In the genomic region with DNA sequence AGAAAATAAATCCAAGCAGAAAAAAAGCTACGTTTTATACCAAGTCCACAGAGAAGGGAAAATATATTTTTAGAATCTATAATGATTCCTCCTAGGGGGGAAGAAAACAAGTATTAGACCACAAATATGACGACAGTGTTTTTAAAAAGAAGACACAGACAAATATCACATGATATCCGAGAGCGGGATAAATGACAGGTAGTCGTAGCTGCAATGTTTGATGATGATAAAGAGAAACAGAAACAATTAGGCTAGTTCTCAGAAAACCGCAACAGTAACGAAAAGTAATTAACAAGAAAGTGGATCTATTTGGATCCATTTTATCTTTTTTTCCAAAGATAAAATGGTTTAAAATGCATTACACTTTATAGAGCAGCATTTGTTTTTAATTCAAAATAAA, we compare ENCODE assay signal across 8 cellular contexts. TPM values are rescaled to one million over a fixed set of nuclear protein-coding genes. Genes with fewer than 3 reads are reported as not detected.
DNase-seq lines count a peak whose midpoint lies in the region; TF ChIP-seq lines count a peak whose summit lies in the region.

No MANE protein-coding gene starts in this region.

- H3K36me3 ChIP-seq in GM06990 (ENCODE audit: control insufficient read depth, insufficient read depth, low read length): no peaks in the 10 kb centered on the region; the same call in 1 of the 2 replicates
- peaks cover 0 to 13% (median 0%) of the 10 kb centered on the region in 3 donors for H3K36me3 ChIP-seq in Peyer's patch
- H3K36me3 ChIP-seq in esophagus (ENCODE audit: control insufficient read depth in 2 of 2, insufficient read depth in 2 of 2, low read length in 1 of 2): no peaks in the 10 kb centered on the region
- H3K36me3 ChIP-seq in prostate gland: no peaks in the 10 kb centered on the region

- no peak for TF ChIP-seq CTCF in GM06990 (IDR thresholded peaks at IDR 0.05; ENCODE audit: insufficient read depth, low read length, poor library complexity, severe bottlenecking)
- TF ChIP-seq CTCF in Peyer's patch (IDR thresholded peaks at IDR 0.05): no peak
- TF ChIP-seq CTCF in prostate gland (IDR thresholded peaks at IDR 0.05): no peak

- TF ChIP-seq POLR2A in Peyer's patch (IDR thresholded peaks at IDR 0.05) (no peak), prostate gland (IDR thresholded peaks at IDR 0.05) (no peak)

- H3K4me1 ChIP-seq in Peyer's patch (peaks cover 0 to 67% (median 7%) of the 10 kb centered on the region in 4 donors), esophagus (ENCODE audit: control insufficient read depth in 2 of 2, insufficient read depth in 2 of 2, low read length in 1 of 2) (peaks cover 0 to 7% of the 10 kb centered on the region in 2 donors), prostate gland (replicated peaks) (peaks cover 10% of the 10 kb centered on the region)

- H3K27me3 ChIP-seq in GM06990 (replicated peaks; ENCODE audit: control insufficient read depth, insufficient read depth, low read length): no peaks in the 10 kb centered on the region
- no peaks in the 10 kb centered on the region for H3K27me3 ChIP-seq in Peyer's patch
- no peaks in the 10 kb centered on the region for H3K27me3 ChIP-seq in esophagus (ENCODE audit: control insufficient read depth in 1 of 2, insufficient read depth in 2 of 2, low read length in 2 of 2)
- no peaks in the 10 kb centered on the region for H3K27me3 ChIP-seq in prostate gland (replicated peaks; ENCODE audit: insufficient read depth)

- intact Hi-C loops in prostate gland (cut with DNase I): loop anchor here (10.0 kb wide), 2 partner anchors 514 to 526 kb away; partner anchors contain the start of genes SLBP and TNIP2

- WGBS in esophagus, 2 donors: 3 to 5% methylated on average over 7 of the region's 7 CpGs
- 4% methylated on average over 7 of the region's 7 CpGs for WGBS in prostate gland

- DNase-seq in GM06990 (ENCODE audit: extremely low read depth, insufficient read length) (no peak), Peyer's patch (no peak), prostate gland (ENCODE audit: low spot score) (no peak), OCI-M2 (lab: John Stamatoyannopoulos, UW; ENCODE audit: unreplicated experiment) (no peak), kidney tubule cell (ENCODE audit: low spot score) (no peak), SKM-1 (lab: John Stamatoyannopoulos, UW; ENCODE audit: unreplicated experiment) (no peak), LoVo (ENCODE audit: low spot score) (no peak)

- H3K27ac ChIP-seq in Peyer's patch (peak overlapping the region; percentile 79 to 87 (median 84)), esophagus (ENCODE audit: low read depth in 2 of 2, low read length in 1 of 2) (peak overlapping the region in 1 of 2 donors; percentile 93), prostate gland (peak overlapping the region; percentile 78 to 81)

- H3K9me3 ChIP-seq in Peyer's patch (no peaks in the 10 kb centered on the region), esophagus (ENCODE audit: control insufficient read depth in 2 of 2, insufficient read depth in 1 of 2, low read depth in 1 of 2, low read length in 1 of 2) (no peaks in the 10 kb centered on the region), prostate gland (no peaks in the 10 kb centered on the region)

- H3K4me3 ChIP-seq in GM06990 (replicated peaks; ENCODE audit: low read depth, low read length): peak overlapping the region; percentile 99
- H3K4me3 ChIP-seq in Peyer's patch: peak overlapping the region; percentile 82 to 97 (median 90)
- peak overlapping the region; percentile 74 to 98 for H3K4me3 ChIP-seq in esophagus (ENCODE audit: low read depth in 1 of 2, low read length in 2 of 2)
- peak overlapping the region; percentile 76 for H3K4me3 ChIP-seq in prostate gland

RNA-seq across cellular contexts. Expression of gene HAUS3, which starts 0.9 kb away (rescaled TPM):
- 10 to 100 TPM in 1 of 4 donors, 1 to 10 TPM in 3; 8.6 to 11.6 (median 9.0) TPM for total RNA-seq in Peyer's patch
- polyA plus RNA-seq in esophagus: 1 to 10 TPM; 5.0 to 8.1 TPM
- 10 to 100 TPM; 21.1 to 24.2 TPM for total RNA-seq in prostate gland

RNA-seq across cellular contexts. Expression of gene POLN, which starts 0.9 kb away (rescaled TPM):
- total RNA-seq in Peyer's patch (1 to 10 TPM in 3 of 4 donors, under 1 TPM in 1; 0.70 to 6.6 (median 3.2) TPM), prostate gland (10 to 100 TPM in 1 of 2 donors, 1 to 10 TPM in 1; 3.8 to 15.2 TPM)
- polyA plus RNA-seq in esophagus: under 1 TPM; 0.59 to 0.81 TPM

RNA-seq across cellular contexts. Expression of gene MXD4, which starts 20.9 kb away (rescaled TPM):
- 10 to 100 TPM; 28.9 to 52.5 (median 44.0) TPM for total RNA-seq in Peyer's patch
- 10 to 100 TPM; 14.5 to 27.2 TPM for polyA plus RNA-seq in esophagus
- total RNA-seq in prostate gland: 10 to 100 TPM; 63.4 to 81.1 TPM
